9 cellular contexts compared by ENCODE assay signal in the genomic region with DNA sequence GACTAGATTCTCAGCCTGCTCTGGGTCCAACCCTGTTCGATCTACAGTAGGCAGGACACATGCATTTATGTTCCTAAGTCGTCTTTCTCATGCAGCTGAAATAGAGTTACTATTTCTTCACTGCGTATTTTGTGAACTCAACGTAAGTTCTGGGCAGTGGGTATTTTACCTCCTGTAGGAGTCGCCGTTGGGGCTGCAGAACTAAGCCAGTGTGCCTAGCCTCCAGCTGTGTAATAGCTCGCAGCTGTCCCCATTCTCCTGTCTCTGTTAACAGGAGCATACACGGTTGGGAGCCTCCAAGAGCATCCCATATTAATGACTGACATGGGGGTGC. TPM values are rescaled to one million over a fixed set of nuclear protein-coding genes. Genes with fewer than 3 reads are reported as not detected.
DNase-seq lines count a peak whose midpoint lies in the region; ATAC-seq, FAIRE-seq and TF ChIP-seq lines count a peak whose summit lies in the region.
"Had no signal": no experiment of that assay in that cellular context is flagged by ENCODE, and none has a peak within 500 bp of the region (broad histone marks: within the 10 kb centered on the region; RNA-seq: fewer than 3 reads in every experiment).

No MANE protein-coding gene starts in this region.

- H3K27ac ChIP-seq in ACC112 (ENCODE audit: low read depth, low read length) = peak overlapping the region; percentile 89
- H3K27ac ChIP-seq in HUES6 (ENCODE audit: low read depth, low read length) = no peak overlapping the region
- H3K27ac ChIP-seq in left lung = no peak overlapping the region

- intact Hi-C loops in left lung (cut with DNase I) = no loop called here
- intact Hi-C loops in posterior vena cava (cut with DNase I) = no loop called here

- ATAC-seq in left lung = peak; percentile 11

- DNase-seq in bronchial epithelial cell (ENCODE audit: low read depth) (no peak), left lung (no peak), NCI-H146 treated with DMSO at 0.1 percent for 48 hours (lab: John Stamatoyannopoulos, UW; ENCODE audit: unreplicated experiment) (no peak), GM13977 (ENCODE audit: low spot score) (no peak), NOMO-1 (lab: John Stamatoyannopoulos, UW; ENCODE audit: unreplicated experiment in 2 of 2) (no peak), posterior vena cava (ENCODE audit: low spot score) (no peak)

- H3K27me3 ChIP-seq in ACC112 (ENCODE audit: insufficient read depth, low read length) = no peaks in the 10 kb centered on the region
- peaks cover 6% of the 10 kb centered on the region for H3K27me3 ChIP-seq in HUES6 (ENCODE audit: control insufficient read depth, insufficient read depth, low read length)
- H3K27me3 ChIP-seq in bronchial epithelial cell (ENCODE audit: control insufficient read depth, insufficient read depth, low read length) = no peaks in the 10 kb centered on the region
- H3K27me3 ChIP-seq in left lung = peaks cover 0 to 20% of the 10 kb centered on the region in 2 donors

- H3K79me2 ChIP-seq in ACC112 (ENCODE audit: control insufficient read depth, insufficient read depth, low read length, unreplicated experiment) = no peaks in the 10 kb centered on the region

- H2AFZ ChIP-seq in ACC112 (ENCODE audit: low read length, unreplicated experiment) = no peak overlapping the region

- in situ Hi-C loops in GM13977 (cut with MboI; ENCODE audit: low pct_unique_long_range_greater_than_20kb, low sequenced_read_pairs, unreplicated experiment) = no loop called here

- no peak for FAIRE-seq in bronchial epithelial cell (lab: Jason Lieb, UNC)
- FAIRE-seq: GM18507 had no signal

- H3K9ac ChIP-seq in HUES6 (ENCODE audit: low read length) = peak overlapping the region; percentile 39

- peak; percentile 11 for TF ChIP-seq CTCF in bronchial epithelial cell (IDR thresholded peaks at IDR 0.05; ENCODE audit: insufficient read depth, low read length, severe bottlenecking)
- no peak for TF ChIP-seq CTCF in left lung (IDR thresholded peaks at IDR 0.05)
- TF ChIP-seq CTCF in GM13977 (IDR thresholded peaks at IDR 0.05; ENCODE audit: extremely low read depth, insufficient read depth, missing control alignments) = no peak

- H3K4me1 ChIP-seq in ACC112 (ENCODE audit: control insufficient read depth, insufficient read depth, low read length, unreplicated experiment) = peaks cover 18% of the 10 kb centered on the region
- peaks cover 4% of the 10 kb centered on the region; the same call in 1 of the 2 replicates for H3K4me1 ChIP-seq in HUES6 (ENCODE audit: control insufficient read depth, insufficient read depth, low read length)
- peaks cover 9 to 15% of the 10 kb centered on the region in 2 donors for H3K4me1 ChIP-seq in left lung

- H3K36me3 ChIP-seq in ACC112 (ENCODE audit: insufficient read depth, low read length) (no peaks in the 10 kb centered on the region), HUES6 (ENCODE audit: control insufficient read depth, insufficient read depth, low read length) (no peaks in the 10 kb centered on the region), bronchial epithelial cell (ENCODE audit: control insufficient read depth, insufficient read depth, low read length) (no peaks in the 10 kb centered on the region), left lung (no peaks in the 10 kb centered on the region)

- H3K9me3 ChIP-seq in HUES6 (ENCODE audit: control insufficient read depth, insufficient read depth, low read depth, low read length) = no peaks in the 10 kb centered on the region; the same call in 1 of the 2 replicates
- H3K9me3 ChIP-seq in left lung = no peaks in the 10 kb centered on the region

- H3K4me3 ChIP-seq in ACC112 (ENCODE audit: low read depth, low read length) (no peak overlapping the region), HUES6 (ENCODE audit: low read depth, low read length) (peak overlapping the region; percentile 54), bronchial epithelial cell (ENCODE audit: low read depth, low read length) (no peak overlapping the region), left lung (no peak overlapping the region)

RNA-seq across cellular contexts. Expression of a gene that starts 58.4 kb away (rescaled TPM):
- total RNA-seq in bronchial epithelial cell (2.6 and 3.7 TPM in 2 replicates), left lung (1 to 10 TPM; 5.9 to 6.6 TPM), posterior vena cava (10 to 100 TPM in 1 of 2 donors, 1 to 10 TPM in 1; 5.5 to 11.4 TPM)
